ENCODE assay signal across 2 cellular contexts in the genomic region with DNA sequence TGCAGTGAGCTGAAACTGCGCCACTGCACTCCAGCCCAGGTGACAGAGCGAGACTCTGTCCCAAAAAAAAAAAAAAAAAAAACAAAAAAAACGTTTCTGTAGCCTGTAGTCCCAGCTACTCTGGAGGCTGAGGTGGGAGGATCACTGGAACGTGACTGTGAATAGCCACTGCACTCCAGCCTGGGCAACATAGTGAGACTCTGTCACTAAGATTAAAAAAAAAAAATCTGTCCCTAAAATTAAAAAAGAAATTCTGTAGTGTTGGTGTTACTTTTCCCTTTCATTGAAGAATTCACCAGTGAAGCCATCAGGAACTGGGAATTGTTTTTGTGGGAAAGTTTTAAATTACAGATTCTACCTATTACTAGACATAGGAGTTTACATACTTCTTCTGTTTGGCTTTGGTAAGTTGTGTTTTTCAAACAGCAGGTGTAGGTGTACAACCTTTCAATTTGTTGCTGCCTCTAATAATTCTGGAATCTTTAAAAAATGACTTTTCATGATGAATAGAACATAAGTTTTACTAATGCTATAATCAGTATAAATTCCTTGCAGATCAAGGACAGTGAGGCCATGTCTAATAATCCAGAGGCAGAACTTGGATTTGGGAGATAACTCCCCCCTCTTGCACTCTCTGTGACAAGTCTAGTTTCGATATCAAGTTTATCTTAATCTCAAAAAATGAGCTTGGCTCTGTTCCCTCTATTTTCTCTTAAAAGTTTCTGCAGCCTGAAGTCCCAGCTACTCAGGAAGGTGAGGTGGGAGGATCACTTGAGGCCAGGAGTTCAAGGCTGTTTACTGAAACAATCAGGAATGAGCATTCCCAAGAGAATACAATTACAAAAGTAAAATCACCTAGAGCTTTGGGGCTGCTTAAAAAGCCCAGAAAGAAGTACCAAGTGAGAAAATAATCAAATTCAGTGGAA. TPM values are rescaled to one million over a fixed set of nuclear protein-coding genes. Genes with fewer than 3 reads are reported as not detected.
"Had no signal": no experiment of that assay in that cellular context is flagged by ENCODE, and none has a peak within 500 bp of the region (broad histone marks: within the 10 kb centered on the region; RNA-seq: fewer than 3 reads in every experiment).

No MANE protein-coding gene starts in this region.

RNA-seq across cellular contexts. Expression of a gene that starts 9.0 kb away (rescaled TPM):
- total RNA-seq: natural killer cell had no signal
- polyA plus RNA-seq: immature natural killer cell had no signal
